26 cellular contexts compared by ENCODE assay signal in genomic region chrX:12681047-12681446, GRCh38.
"Had no signal": no experiment of that assay in that cellular context is flagged by ENCODE, and none has a peak within 500 bp of the region (broad histone marks: within the 10 kb centered on the region; RNA-seq: fewer than 3 reads in every experiment).

No MANE protein-coding gene starts in this region.

- H3K36me3 ChIP-seq: breast epithelium, esophagus muscularis mucosa, heart right ventricle, left lung, lower lobe of right lung, sigmoid colon, uterus had no signal

- H3K4me1 Mint-ChIP-seq: activated B cell treated with CpG ODN at 0.5 μM for 24 hours; activated CD8-positive, alpha-beta memory T cell treated with anti-CD3 and anti-CD28 coated beads, Interleukin-2, amount 10 ng/mL, durations not matched to agents 7 days and 5 days; naive thymus-derived CD8-positive, alpha-beta T cell; neural crest cell; stimulated activated effector memory CD8-positive, alpha-beta T cell treated with anti-CD3 and anti-CD28 coated beads, Interleukin-12 subunit alpha, Interleukin-12 subunit beta, amount 100 ng/mL, for 72 hours had no signal

- H3K36me3 Mint-ChIP-seq: activated CD8-positive, alpha-beta memory T cell treated with anti-CD3 and anti-CD28 coated beads, Interleukin-2, amount 10 ng/mL, durations not matched to agents 7 days and 5 days; activated naive CD4-positive, alpha-beta T cell treated with anti-CD3 and anti-CD28 coated beads, Interleukin-2, amount 50 U/mL, for 72 hours; naive thymus-derived CD8-positive, alpha-beta T cell; stimulated activated effector memory CD8-positive, alpha-beta T cell treated with anti-CD3 and anti-CD28 coated beads, Interleukin-12 subunit alpha, Interleukin-12 subunit beta, amount 100 ng/mL, for 72 hours; type B pancreatic cell had no signal

- H3K27me3 Mint-ChIP-seq: type B pancreatic cell had no signal

- DNase-seq: activated B cell treated with CpG ODN at 0.5 μM for 24 hours; activated CD8-positive, alpha-beta memory T cell treated with anti-CD3 and anti-CD28 coated beads, Interleukin-2, amount 10 ng/mL, durations not matched to agents 7 days and 5 days; activated CD8-positive, alpha-beta T cell treated with anti-CD3 and anti-CD28 coated beads, Interleukin-2, amount 10 ng/mL, durations not matched to agents 7 days and 5 days; activated T-cell treated with anti-CD3 and anti-CD28 coated beads, Interleukin-2, amount 50 U/mL, for 48 hours; central memory CD4-positive, alpha-beta T cell; foreskin keratinocyte; heart right ventricle; left lung; lower lobe of right lung; mesenchymal stem cell; naive thymus-derived CD8-positive, alpha-beta T cell; nucleus accumbens; psoas muscle; sigmoid colon; small intestine; stimulated activated CD4-positive, alpha-beta T cell treated with anti-CD3 and anti-CD28 coated beads, Interleukin-4, amount 100 ng/mL, for 24 hours; uterus had no signal

- H3K27me3 ChIP-seq: esophagus muscularis mucosa, foreskin keratinocyte, left lung, sigmoid colon, uterus had no signal

- H3K9me3 ChIP-seq: heart right ventricle, left lung, lower lobe of right lung, psoas muscle, sigmoid colon, uterus had no signal

- H3K27ac Mint-ChIP-seq: activated B cell treated with CpG ODN at 0.5 μM for 24 hours; activated CD8-positive, alpha-beta memory T cell treated with anti-CD3 and anti-CD28 coated beads, Interleukin-2, amount 10 ng/mL, durations not matched to agents 7 days and 5 days; activated CD8-positive, alpha-beta T cell treated with anti-CD3 and anti-CD28 coated beads, Interleukin-2, amount 10 ng/mL, durations not matched to agents 7 days and 5 days; activated naive CD4-positive, alpha-beta T cell treated with anti-CD3 and anti-CD28 coated beads, Interleukin-2, amount 50 U/mL, for 72 hours; activated T-helper 2 cell treated with anti-CD3 and anti-CD28 coated beads, Interferon-gamma antibody, Interleukin-2, Interleukin-4, amounts not matched to agents 10 μg/mL and 5 μg/mL and 100 μg/mL, durations not matched to agents 14 hours and 24 hours and 36 hours; naive thymus-derived CD8-positive, alpha-beta T cell; stimulated activated effector memory CD8-positive, alpha-beta T cell treated with anti-CD3 and anti-CD28 coated beads, Interleukin-12 subunit alpha, Interleukin-12 subunit beta, amount 100 ng/mL, for 72 hours; stimulated activated naive CD8-positive, alpha-beta T cell treated with anti-CD3 and anti-CD28 coated beads, Interleukin-15, Interleukin-2, amounts not matched to agents 100 ng/mL and 50 ng/mL, for 24 hours; type B pancreatic cell had no signal

- H3K4me3 ChIP-seq: breast epithelium, esophagus muscularis mucosa, heart right ventricle, left lung, lower lobe of right lung, psoas muscle, sigmoid colon, uterus had no signal

- H3K9me3 Mint-ChIP-seq: activated B cell treated with CpG ODN at 0.5 μM for 24 hours; activated naive CD4-positive, alpha-beta T cell treated with anti-CD3 and anti-CD28 coated beads, Interleukin-2, amount 50 U/mL, for 72 hours; activated T-helper 2 cell treated with anti-CD3 and anti-CD28 coated beads, Interferon-gamma antibody, Interleukin-2, Interleukin-4, amounts not matched to agents 10 μg/mL and 5 μg/mL and 100 μg/mL, durations not matched to agents 14 hours and 24 hours and 36 hours; neural crest cell; stimulated activated effector memory CD8-positive, alpha-beta T cell treated with anti-CD3 and anti-CD28 coated beads, Interleukin-12 subunit alpha, Interleukin-12 subunit beta, amount 100 ng/mL, for 72 hours; stimulated activated naive CD8-positive, alpha-beta T cell treated with anti-CD3 and anti-CD28 coated beads, Interleukin-15, Interleukin-2, amounts not matched to agents 100 ng/mL and 50 ng/mL, for 24 hours; type B pancreatic cell had no signal

- H3K27ac ChIP-seq: breast epithelium, esophagus muscularis mucosa, foreskin keratinocyte, heart right ventricle, left lung, lower lobe of right lung, parathyroid adenoma, psoas muscle, sigmoid colon, uterus had no signal

- H3K4me3 Mint-ChIP-seq: activated B cell treated with CpG ODN at 0.5 μM for 24 hours; activated CD8-positive, alpha-beta memory T cell treated with anti-CD3 and anti-CD28 coated beads, Interleukin-2, amount 10 ng/mL, durations not matched to agents 7 days and 5 days; activated CD8-positive, alpha-beta T cell treated with anti-CD3 and anti-CD28 coated beads, Interleukin-2, amount 10 ng/mL, durations not matched to agents 7 days and 5 days; naive thymus-derived CD8-positive, alpha-beta T cell; neural crest cell; stimulated activated effector memory CD8-positive, alpha-beta T cell treated with anti-CD3 and anti-CD28 coated beads, Interleukin-12 subunit alpha, Interleukin-12 subunit beta, amount 100 ng/mL, for 72 hours; stimulated activated naive CD8-positive, alpha-beta T cell treated with anti-CD3 and anti-CD28 coated beads, Interleukin-15, Interleukin-2, amounts not matched to agents 100 ng/mL and 50 ng/mL, for 24 hours; type B pancreatic cell had no signal

- H3K4me1 ChIP-seq: breast epithelium, esophagus muscularis mucosa, foreskin keratinocyte, heart right ventricle, left lung, lower lobe of right lung, parathyroid adenoma, psoas muscle, sigmoid colon, uterus had no signal
